Comparison of ENCODE assay signal across 8 cellular contexts in the genomic region with DNA sequence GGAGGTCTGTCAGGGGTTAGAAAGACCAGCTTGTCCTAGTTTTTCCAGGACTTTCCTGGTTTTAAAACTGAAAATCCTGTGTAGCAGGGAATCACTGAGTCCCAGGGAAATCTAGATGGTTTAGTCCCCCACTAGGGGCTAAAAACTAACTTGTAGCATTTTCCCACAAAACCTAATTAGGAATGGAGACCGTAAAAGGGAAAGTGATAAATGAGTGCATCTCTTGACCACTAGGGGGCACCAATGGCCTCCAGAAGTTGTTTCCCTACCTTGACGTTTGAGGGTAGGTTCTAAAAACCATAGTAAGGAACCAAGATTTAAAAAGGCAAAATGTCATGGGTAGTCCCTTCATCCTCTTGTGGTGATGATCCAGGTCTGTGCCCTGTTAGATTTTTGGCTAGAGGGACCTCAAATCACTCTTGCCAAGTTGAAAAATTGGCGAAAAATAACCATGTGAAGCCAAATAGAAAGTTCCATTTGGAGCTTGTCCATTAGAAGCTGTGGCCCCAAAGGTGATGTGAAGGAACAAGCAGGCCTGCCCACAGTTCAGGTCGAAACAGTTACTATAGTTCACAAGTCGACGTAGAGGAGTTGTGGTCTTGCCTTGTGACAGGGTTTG. TPM values are rescaled to one million over a fixed set of nuclear protein-coding genes. Genes with fewer than 3 reads are reported as not detected.
DNase-seq lines count a peak whose midpoint lies in the region; ATAC-seq and TF ChIP-seq lines count a peak whose summit lies in the region.

No MANE protein-coding gene starts in this region.

- WGBS in esophagus squamous epithelium, 2 donors: 52 to 56% methylated on average over 6 of the region's 6 CpGs

- H3K4me3 ChIP-seq in BE2C (ENCODE audit: low read depth, low read length): no peak overlapping the region
- no peak overlapping the region for H3K4me3 ChIP-seq in esophagus squamous epithelium

- H3K9me3 ChIP-seq in BE2C: no peaks in the 10 kb centered on the region
- H3K9me3 ChIP-seq in esophagus squamous epithelium: no peaks in the 10 kb centered on the region

- no peak overlapping the region for H3K4me3 Mint-ChIP-seq in neural crest cell

- DNase-seq in BE2C (peak; percentile 45), GM13977 (ENCODE audit: low spot score) (peak; percentile 62), NCI-H2196 treated with DMSO at 0.1 percent for 48 hours (lab: John Stamatoyannopoulos, UW; ENCODE audit: unreplicated experiment) (peak; percentile 54), esophagus squamous epithelium (lab: John Stamatoyannopoulos, UW) (no peak), neural crest cell (ENCODE audit: low read depth, low spot score) (peak; percentile 23), middle frontal gyrus (ENCODE audit: extremely low spot score, low spot score) (no peak)
- peak; percentile 47 to 51 for DNase-seq in activated CD4-positive, alpha-beta T cell treated with anti-CD3 and anti-CD28 coated beads for 4 hours

- no peak overlapping the region for H3K27ac Mint-ChIP-seq in neural crest cell (ENCODE audit: unreplicated experiment)

- ATAC-seq in HG02678 (IDR thresholded peaks at IDR 0.05; ENCODE audit: unreplicated experiment): no peak

- intact Hi-C loops in esophagus squamous epithelium (cut with DNase I): no loop called here

- H3K27ac ChIP-seq in esophagus squamous epithelium: peak overlapping the region in 2 of 4 donors; percentile 75 to 83

- H3K4me1 ChIP-seq in BE2C (no peaks in the 10 kb centered on the region), esophagus squamous epithelium (peaks cover 5 to 52% (median 12%) of the 10 kb centered on the region in 3 donors)

- peaks cover 9% of the 10 kb centered on the region for H3K9me3 Mint-ChIP-seq in neural crest cell

- no peaks in the 10 kb centered on the region for H3K36me3 Mint-ChIP-seq in neural crest cell (ENCODE audit: low read depth)

- in situ Hi-C loops in GM13977 (cut with MboI; ENCODE audit: low pct_unique_long_range_greater_than_20kb, low sequenced_read_pairs, unreplicated experiment): loop anchor here (25.0 kb wide), 1 partner anchor 194 kb away; no protein-coding TSS in a partner anchor

- peaks cover 7% of the 10 kb centered on the region for H3K27me3 Mint-ChIP-seq in neural crest cell (ENCODE audit: low read depth)

- TF ChIP-seq CTCF in BE2C (IDR thresholded peaks at IDR 0.05; ENCODE audit: low read depth, low read length): peak; percentile 88
- TF ChIP-seq CTCF in GM13977 (IDR thresholded peaks at IDR 0.05; ENCODE audit: extremely low read depth, insufficient read depth, missing control alignments): peak; percentile 68
- TF ChIP-seq CTCF in esophagus squamous epithelium (IDR thresholded peaks at IDR 0.05): peak; percentile 68 to 90 (median 78)
- peak; percentile 89 for TF ChIP-seq CTCF in neural crest cell (conservative IDR thresholded peaks at IDR 0.05)

- no peaks in the 10 kb centered on the region for H3K36me3 ChIP-seq in BE2C
- H3K36me3 ChIP-seq in esophagus squamous epithelium: no peaks in the 10 kb centered on the region

- H3K27me3 ChIP-seq in BE2C (peaks cover 11% of the 10 kb centered on the region; the same call in 1 of the 2 replicates), esophagus squamous epithelium (peaks cover 0 to 13% (median 0%) of the 10 kb centered on the region in 4 donors)

- TF ChIP-seq POLR2A in esophagus squamous epithelium (IDR thresholded peaks at IDR 0.05): no peak

- H3K4me1 Mint-ChIP-seq in neural crest cell: peaks cover 37% of the 10 kb centered on the region

RNA-seq across cellular contexts. Expression of a gene that starts 24.5 kb away (rescaled TPM):
- polyA plus RNA-seq in BE2C (2012; ENCODE audit: insufficient read depth, insufficient read length, low read depth): not detected
- total RNA-seq in esophagus squamous epithelium (1 to 10 TPM in 3 of 4 donors, under 1 TPM in 1; 0.83 to 3.8 (median 2.0) TPM), neural crest cell (0.19 and 0.25 TPM in 2 replicates)

Comparison
In these comparisons a context has a peak if more than half of its experiments do, and no peak if none do; other contexts are left out.
1. DNase-seq: peak in BE2C (single experiment), GM13977 (single experiment), NCI-H2196 treated with DMSO at 0.1 percent for 48 hours (single experiment), activated CD4-positive, alpha-beta T cell treated with anti-CD3 and anti-CD28 coated beads for 4 hours (2 of 2) and neural crest cell (single experiment); none in esophagus squamous epithelium (single experiment) and middle frontal gyrus (single experiment).
2. Peak in every context shown above with its lines, with median percentiles within 50 percentile points of each other: CTCF ChIP-seq.